In genomic region chr10:33301097-33301789, GRCh38 we compare ENCODE assay signal across 17 cellular contexts. TPM values are rescaled to one million over a fixed set of nuclear protein-coding genes. Genes with fewer than 3 reads are reported as not detected.
DNase-seq lines count a peak whose midpoint lies in the region; ATAC-seq and TF ChIP-seq lines count a peak whose summit lies in the region.
"Had no signal": no experiment of that assay in that cellular context is flagged by ENCODE, and none has a peak within 500 bp of the region (broad histone marks: within the 10 kb centered on the region; RNA-seq: fewer than 3 reads in every experiment).

No MANE protein-coding gene starts in this region.

- H3K36me3 ChIP-seq in IMR-90 (ENCODE audit: control insufficient read depth, insufficient read depth, low read length) (peaks cover 2% of the 10 kb centered on the region), right lobe of liver (no peaks in the 10 kb centered on the region)
- H3K36me3 ChIP-seq: HAP-1 had no signal

- no peak overlapping the region for H2BK5ac ChIP-seq in IMR-90 (ENCODE audit: low read depth, low read length, poor library complexity, severe bottlenecking)

- H3K9me3 ChIP-seq in IMR-90 (ENCODE audit: control insufficient read depth, insufficient read depth, low read length) (no peaks in the 10 kb centered on the region), right lobe of liver (no peaks in the 10 kb centered on the region)
- H3K9me3 ChIP-seq: BLaER1 treated with 17β-estradiol and CSF1 and Interleukin-3, amounts not matched to agents 10 nM and 100 nM; HAP-1 had no signal

- TF ChIP-seq CTCF in IMR-90 (conservative IDR thresholded peaks at IDR 0.05; ENCODE audit: low read depth, low read length) (no peak), right lobe of liver (IDR thresholded peaks at IDR 0.05) (no peak), progenitor cell of endocrine pancreas (IDR thresholded peaks at IDR 0.05; ENCODE audit: unreplicated experiment) (no peak), GM13977 (IDR thresholded peaks at IDR 0.05; ENCODE audit: extremely low read depth, insufficient read depth, missing control alignments) (no peak)

- TF ChIP-seq RAD21 in IMR-90 (IDR thresholded peaks at IDR 0.05; ENCODE audit: low read length), result no peak

- no peak overlapping the region for H2BK120ac ChIP-seq in IMR-90 (ENCODE audit: low read depth, low read length)

- CTCF ChIA-PET in IMR-90 (lab: Yijun Ruan, JAX), result no interaction called here

- no peak overlapping the region for H3K4ac ChIP-seq in IMR-90 (ENCODE audit: low read depth, low read length)

- H4K5ac ChIP-seq in IMR-90 (ENCODE audit: low read depth, low read length), result no peak overlapping the region

- WGBS in IMR-90 (ENCODE audit: extremely low coverage in 2 of 2, insufficient read length in 1 of 2), 2 experiments, result 80% methylated on average over 1 of the region's 9 CpGs; no CpG with 5 or more reads in 1 of the 2 experiments
- WGBS in right lobe of liver (ENCODE audit: insufficient coverage, low coverage, low lambda C conversion rate, missing lambda C conversion rate), result 36% methylated on average over 9 of the region's 9 CpGs

- BruUV-seq in IMR-90 (replicated peaks; lab: Mats Ljungman, UMichigan), result no TSS peak

- H3K27ac ChIP-seq in IMR-90 (ENCODE audit: insufficient read depth, low read length) (no peak overlapping the region), right lobe of liver (peak overlapping the region in 2 of 3 donors; percentile 1 to 3)
- H3K27ac ChIP-seq: BLaER1 treated with 17β-estradiol and CSF1 and Interleukin-3, amounts not matched to agents 10 nM and 100 nM; PC-9 had no signal

- H4K91ac ChIP-seq in IMR-90 (ENCODE audit: insufficient read depth, low read depth, low read length), result no peak overlapping the region

- intact Hi-C loops in IMR-90 (cut with micrococcal nuclease), result loop anchor here (10.0 kb wide), 1 partner anchor 286 kb away; no protein-coding TSS in a partner anchor
- intact Hi-C loops in right lobe of liver (cut with DNase I), result no loop called here

- H3K27ac Mint-ChIP-seq in progenitor cell of endocrine pancreas, result peak overlapping the region; percentile 17

- H2BK20ac ChIP-seq in IMR-90 (ENCODE audit: low read depth, low read length), result no peak overlapping the region

- ATAC-seq in IMR-90 (ENCODE audit: low read depth) (no peak), right lobe of liver (peak; percentile 38 to 67 (median 58))

- H3K4me3 Mint-ChIP-seq in progenitor cell of endocrine pancreas (ENCODE audit: low read depth), result no peak overlapping the region

- H3K4me3 ChIP-seq in IMR-90 (ENCODE audit: insufficient read depth, low read depth, low read length), result no peak overlapping the region
- no peak overlapping the region for H3K4me3 ChIP-seq in right lobe of liver
- H3K4me3 ChIP-seq: BLaER1 treated with 17β-estradiol and CSF1 and Interleukin-3, amounts not matched to agents 10 nM and 100 nM; HAP-1; PC-9 had no signal

- peaks cover 17% of the 10 kb centered on the region for H3K4me1 ChIP-seq in IMR-90 (ENCODE audit: control insufficient read depth, insufficient read depth, low read length)
- peaks cover 0 to 30% (median 0%) of the 10 kb centered on the region in 4 donors for H3K4me1 ChIP-seq in right lobe of liver

- no peak overlapping the region for H3K56ac ChIP-seq in IMR-90 (ENCODE audit: extremely low read depth, insufficient read depth, low read length)

- H3K27me3 Mint-ChIP-seq in progenitor cell of endocrine pancreas, result no peaks in the 10 kb centered on the region

- no peaks in the 10 kb centered on the region for H3K27me3 ChIP-seq in IMR-90 (ENCODE audit: control insufficient read depth, insufficient read depth, low read length)
- no peaks in the 10 kb centered on the region for H3K27me3 ChIP-seq in right lobe of liver
- H3K27me3 ChIP-seq: BLaER1 treated with 17β-estradiol and CSF1 and Interleukin-3, amounts not matched to agents 10 nM and 100 nM had no signal

- H2AK9ac ChIP-seq in IMR-90 (replicated peaks; ENCODE audit: low read depth, low read length, poor library complexity), result no peak overlapping the region

- peaks cover 9% of the 10 kb centered on the region for H3K9me1 ChIP-seq in IMR-90 (ENCODE audit: insufficient read depth, low read length)

- no peak overlapping the region for H3K4me2 ChIP-seq in IMR-90 (ENCODE audit: low read depth, low read length)
- H3K4me2 ChIP-seq: PC-9 had no signal

- peaks cover 7% of the 10 kb centered on the region; the same call in 1 of the 2 replicates for H4K20me1 ChIP-seq in IMR-90 (ENCODE audit: insufficient read depth, low read length)

- H3K23ac ChIP-seq in IMR-90 (ENCODE audit: low read depth, low read length), result no peak overlapping the region

- H2AK5ac ChIP-seq in IMR-90 (ENCODE audit: low read depth, low read length), result no peak overlapping the region

- dilution Hi-C loops in IMR-90 (cut with HindIII; ENCODE audit: low sequenced_read_pairs, unreplicated experiment), result no loop called here

- in situ Hi-C loops in IMR-90 (cut with MboI; ENCODE audit: low sequenced_read_pairs), result no loop called here
- in situ Hi-C loops in GM13977 (cut with MboI; ENCODE audit: low pct_unique_long_range_greater_than_20kb, low sequenced_read_pairs, unreplicated experiment), result no loop called here

- H3K79me1 ChIP-seq in IMR-90 (ENCODE audit: low read depth in 1 of 2, low read length in 2 of 2), result peaks cover 58 to 77% of the 10 kb centered on the region in 2 experiments

- peak overlapping the region; percentile 38; the same call in 1 of the 2 replicates for H3K14ac ChIP-seq in IMR-90 (replicated peaks; ENCODE audit: low read depth, low read length)

- no peaks in the 10 kb centered on the region for H3K36me3 Mint-ChIP-seq in progenitor cell of endocrine pancreas (ENCODE audit: insufficient read depth)

- H2BK15ac ChIP-seq in IMR-90 (ENCODE audit: low read depth, low read length), result no peak overlapping the region

- TF ChIP-seq POLR2A in IMR-90 (IDR thresholded peaks at IDR 0.05; ENCODE audit: low read depth, low read length), result no peak
- no peak for TF ChIP-seq POLR2A in right lobe of liver (IDR thresholded peaks at IDR 0.05)

- H3K9ac ChIP-seq in IMR-90 (ENCODE audit: low read depth, low read length), result no peak overlapping the region
- H3K9ac ChIP-seq: BLaER1 treated with 17β-estradiol and CSF1 and Interleukin-3, amounts not matched to agents 10 nM and 100 nM had no signal

- H4K8ac ChIP-seq in IMR-90 (ENCODE audit: low read depth in 2 of 2, low read length in 2 of 2), result no peak overlapping the region

- POLR2A ChIA-PET in IMR-90 (lab: Charles Lee; ENCODE audit: unreplicated experiment), result no interaction called here

- peaks cover 51% of the 10 kb centered on the region for H3K4me1 Mint-ChIP-seq in progenitor cell of endocrine pancreas (ENCODE audit: low read depth)

- no peak overlapping the region for H2AFZ ChIP-seq in IMR-90 (replicated peaks; ENCODE audit: low read length, poor library complexity)
- H2AFZ ChIP-seq: PC-9 had no signal

- no peaks in the 10 kb centered on the region for H3K9me3 Mint-ChIP-seq in progenitor cell of endocrine pancreas (ENCODE audit: low read depth)

- H3K18ac ChIP-seq in IMR-90 (ENCODE audit: low read depth, low read length), result no peak overlapping the region

- peak; percentile 15 for DNase-seq in NCI-H1694 treated with DMSO at 0.1 percent for 48 hours (lab: John Stamatoyannopoulos, UW)
- no peak for DNase-seq in NCI-H1694 (lab: John Stamatoyannopoulos, UW)
- no peak for DNase-seq in IMR-90
- DNase-seq in right lobe of liver, result no peak
- no peak for DNase-seq in progenitor cell of endocrine pancreas (ENCODE audit: low spot score, unreplicated experiment)
- no peak for DNase-seq in NCI-H524 (lab: John Stamatoyannopoulos, UW)
- DNase-seq in NCI-H69 (lab: John Stamatoyannopoulos, UW), result no peak
- DNase-seq in GM13977 (ENCODE audit: low spot score), result no peak
- DNase-seq: 8988T, DMS53, Kasumi-1, NCI-H1417, NCI-H2081 treated with DMSO at 0.1 percent for 48 hours, NCI-H748 treated with DMSO at 0.1 percent for 48 hours, PC-9 had no signal

TF ChIP-seq in IMR-90, 13 proteins besides CTCF, POLR2A, EP300 and RAD21:
- TF ChIP-seq RCOR1 (IDR thresholded peaks at IDR 0.05; ENCODE audit: insufficient replicate concordance, low read length), result no peak
- no peak for TF ChIP-seq MXI1 (IDR thresholded peaks at IDR 0.05; ENCODE audit: borderline replicate concordance, low read depth, low read length)
- no peak for TF ChIP-seq NFE2L2 (IDR thresholded peaks at IDR 0.05; ENCODE audit: low read depth, low read length)
- TF ChIP-seq BHLHE40 (IDR thresholded peaks at IDR 0.05; ENCODE audit: low read depth, low read length), result no peak
- TF ChIP-seq FOS (IDR thresholded peaks at IDR 0.05; ENCODE audit: low read depth, low read length), result no peak
- no peak for TF ChIP-seq RFX5 (IDR thresholded peaks at IDR 0.05; ENCODE audit: low read depth, low read length)
- no peak for TF ChIP-seq MAZ (IDR thresholded peaks at IDR 0.05; ENCODE audit: borderline replicate concordance, low read depth, low read length)
- no peak for TF ChIP-seq ELK1 (IDR thresholded peaks at IDR 0.05; ENCODE audit: borderline replicate concordance, low read depth, low read length)
- no peak for TF ChIP-seq CEBPB (IDR thresholded peaks at IDR 0.05; ENCODE audit: low read depth, low read length)
TF ChIP-seq in IMR-90: peak in this region for 0.

RNA-seq across cellular contexts. Expression of gene NRP1, which starts 33.2 kb away (rescaled TPM):
- 191 and 227 TPM in 2 replicates for total RNA-seq in IMR-90 (2012; rRNA removed)
- 87.5 and 108 TPM in 2 replicates for polyA plus RNA-seq in IMR-90 (2012; rRNA removed)
- 35.8 and 44.6 TPM in 2 replicates for polyA plus RNA-seq in IMR-90 (2012; cell fraction: cytosol; rRNA removed)
- 31.3 and 126 TPM in 2 replicates for polyA plus RNA-seq in IMR-90 (2012; cell fraction: nucleus; rRNA removed; ENCODE audit: low replicate concordance)
- total RNA-seq in right lobe of liver, result 10 to 100 TPM; 14.7 to 61.7 (median 29.5) TPM
- total RNA-seq in progenitor cell of endocrine pancreas, result 33.4 and 37.0 TPM in 2 replicates
